1 cellular context compared by ENCODE assay signal in genomic region chr16:66934138-66934838, GRCh38.
TF ChIP-seq lines count a peak whose summit lies in the region.

CIAO2B (minus strand) TSS chr16:66934402; CDS start chr16:66934364, 38 bp downstream.

TF ChIP-seq in HepG2, 621 proteins besides CTCF, POLR2A, EP300 and RAD21 (continued from another document and continues in another):
- TF ChIP-seq NFAT5 (CRISPR knock-in tag; IDR thresholded peaks at IDR 0.05) (peak; percentile 78), MYC (CRISPR knock-in tag; IDR thresholded peaks at IDR 0.05; ENCODE audit: borderline replicate concordance) (peak; percentile 96), PLSCR1 (CRISPR knock-in tag; IDR thresholded peaks at IDR 0.05; ENCODE audit: borderline replicate concordance) (peak; percentile 5; the same call in 1 of the 2 replicates), ZBTB3 (CRISPR knock-in tag; IDR thresholded peaks at IDR 0.05; ENCODE audit: borderline replicate concordance, low read depth) (0 out of 2 replicates have a peak, but pooled peaks have one; percentile 21), IKZF4 (CRISPR knock-in tag; IDR thresholded peaks at IDR 0.05; ENCODE audit: borderline replicate concordance, low read depth, not compliant biosample characterization) (peak; percentile 58), ZNF17 (CRISPR knock-in tag; IDR thresholded peaks at IDR 0.05) (peak; percentile 94; the same call in 1 of the 2 replicates), NAIF1 (CRISPR knock-in tag; IDR thresholded peaks at IDR 0.05; ENCODE audit: borderline replicate concordance) (peak; percentile 91), MAZ (IDR thresholded peaks at IDR 0.05; ENCODE audit: borderline replicate concordance, low read depth, low read length) (no peak), MAZ (CRISPR knock-in tag; IDR thresholded peaks at IDR 0.05; ENCODE audit: low read depth) (peak; percentile 65), MTERF4 (CRISPR knock-in tag; IDR thresholded peaks at IDR 0.05) (peak; percentile 98), ZNF567 (CRISPR knock-in tag; IDR thresholded peaks at IDR 0.05; ENCODE audit: borderline replicate concordance) (0 out of 2 replicates have a peak, but pooled peaks have one; percentile 70), THRA (CRISPR knock-in tag; IDR thresholded peaks at IDR 0.05; ENCODE audit: borderline replicate concordance) (peak; percentile 69; the same call in 1 of the 2 replicates), ZNF362 (CRISPR knock-in tag; IDR thresholded peaks at IDR 0.05; ENCODE audit: borderline replicate concordance) (no peak), KDM5A (IDR thresholded peaks at IDR 0.05; ENCODE audit: borderline replicate concordance, low read length) (peak; percentile 93), ARHGAP35 (CRISPR knock-in tag; IDR thresholded peaks at IDR 0.05; ENCODE audit: borderline replicate concordance) (peak; percentile 96), KDM3A (CRISPR knock-in tag; IDR thresholded peaks at IDR 0.05; ENCODE audit: low read depth) (peak; percentile 96), ZNF207 (IDR thresholded peaks at IDR 0.05; ENCODE audit: borderline replicate concordance) (no peak), ZZZ3 (CRISPR knock-in tag; IDR thresholded peaks at IDR 0.05; ENCODE audit: borderline replicate concordance) (peak; percentile 98; the same call in 1 of the 2 replicates), HOXA9 (CRISPR knock-in tag; IDR thresholded peaks at IDR 0.05; ENCODE audit: borderline replicate concordance) (peak; percentile 59; the same call in 1 of the 2 replicates), NFIC (IDR thresholded peaks at IDR 0.05; ENCODE audit: low read length) (no peak), MEIS1 (CRISPR knock-in tag; IDR thresholded peaks at IDR 0.05; ENCODE audit: borderline replicate concordance) (no peak; the same call in 1 of the 2 replicates), ZSCAN30 (CRISPR knock-in tag; IDR thresholded peaks at IDR 0.05) (no peak; the same call in 1 of the 2 replicates), SMAD1 (CRISPR knock-in tag; IDR thresholded peaks at IDR 0.05; ENCODE audit: borderline replicate concordance, low read depth) (peak; percentile 97; the same call in 1 of the 2 replicates), ZNF678 (CRISPR knock-in tag; IDR thresholded peaks at IDR 0.05) (no peak), HOMEZ (CRISPR knock-in tag; IDR thresholded peaks at IDR 0.05; ENCODE audit: low read depth) (no peak), SIN3A (IDR thresholded peaks at IDR 0.05; ENCODE audit: borderline replicate concordance, low read depth, low read length) (peak; percentile 96), GZF1 (CRISPR knock-in tag; IDR thresholded peaks at IDR 0.05) (peak; percentile 87; the same call in 1 of the 2 replicates), ZNF30 (CRISPR knock-in tag; IDR thresholded peaks at IDR 0.05) (peak; percentile 69; the same call in 1 of the 2 replicates), TGIF2 (CRISPR knock-in tag; IDR thresholded peaks at IDR 0.05) (peak; percentile 92), ATF5 (CRISPR knock-in tag; IDR thresholded peaks at IDR 0.05; ENCODE audit: low read depth) (peak; percentile 86; the same call in 1 of the 2 replicates), ZNF672 (CRISPR knock-in tag; IDR thresholded peaks at IDR 0.05) (0 out of 2 replicates have a peak, but pooled peaks have one; percentile 76), XRCC5 (optimal IDR thresholded peaks at IDR 0.05; ENCODE audit: low read length) (peak; percentile 76), TARDBP (CRISPR knock-in tag; IDR thresholded peaks at IDR 0.05) (peak; percentile 91), ZFP36 (IDR thresholded peaks at IDR 0.05; ENCODE audit: borderline replicate concordance, low read depth, low read length, partially characterized antibody) (no peak), PPARG (CRISPR knock-in tag; conservative IDR thresholded peaks at IDR 0.05) (peak; percentile 46), SNAI1 (CRISPR knock-in tag; IDR thresholded peaks at IDR 0.05; ENCODE audit: borderline replicate concordance) (peak; percentile 88; the same call in 1 of the 2 replicates), ZNF530 (CRISPR knock-in tag; IDR thresholded peaks at IDR 0.05; ENCODE audit: low read depth) (no peak), E2F5 (CRISPR knock-in tag; conservative IDR thresholded peaks at IDR 0.05) (peak; percentile 58), PITX1 (CRISPR knock-in tag; IDR thresholded peaks at IDR 0.05) (peak; percentile 94), ZBTB46 (CRISPR knock-in tag; IDR thresholded peaks at IDR 0.05; ENCODE audit: borderline replicate concordance) (peak; percentile 71; the same call in 1 of the 2 replicates), SYNCRIP (IDR thresholded peaks at IDR 0.05; ENCODE audit: insufficient read depth, low read depth, low read length) (no peak), TOPORS (CRISPR knock-in tag; IDR thresholded peaks at IDR 0.05) (no peak; the same call in 1 of the 2 replicates), DPF2 (CRISPR knock-in tag; IDR thresholded peaks at IDR 0.05; ENCODE audit: borderline replicate concordance, low read depth) (no peak), TAF15 (IDR thresholded peaks at IDR 0.05; ENCODE audit: low read depth, low read length, poor library complexity, severe bottlenecking) (peak; percentile 59), YEATS4 (CRISPR knock-in tag; IDR thresholded peaks at IDR 0.05; ENCODE audit: borderline replicate concordance) (peak; percentile 98), NR2F2 (IDR thresholded peaks at IDR 0.05; ENCODE audit: borderline replicate concordance, low read depth) (no peak), HNRNPH1 (optimal IDR thresholded peaks at IDR 0.05; ENCODE audit: low read depth, low read length) (no peak)
